ENCODE assay signal across 9 cellular contexts in genomic region chr5:104186100-104186499, GRCh38.
DNase-seq lines count a peak whose midpoint lies in the region; ATAC-seq and TF ChIP-seq lines count a peak whose summit lies in the region.
"Had no signal": no experiment of that assay in that cellular context is flagged by ENCODE, and none has a peak within 500 bp of the region (broad histone marks: within the 10 kb centered on the region; RNA-seq: fewer than 3 reads in every experiment).

No MANE protein-coding gene starts in this region.

- no peaks in the 10 kb centered on the region for H3K27me3 ChIP-seq in right lobe of liver

- TF ChIP-seq CTCF in right lobe of liver (IDR thresholded peaks at IDR 0.05) (no peak), mesothelial cell of epicardium (IDR thresholded peaks at IDR 0.05; ENCODE audit: unreplicated experiment) (no peak)

- no peak overlapping the region for H3K27ac Mint-ChIP-seq in mesothelial cell of epicardium

- no peak for TF ChIP-seq POLR2A in right lobe of liver (IDR thresholded peaks at IDR 0.05)

- H3K4me3 Mint-ChIP-seq in mesothelial cell of epicardium, result no peak overlapping the region

- no peaks in the 10 kb centered on the region for H3K9me3 ChIP-seq in right lobe of liver

- no peaks in the 10 kb centered on the region for H3K27me3 Mint-ChIP-seq in mesothelial cell of epicardium (ENCODE audit: low read depth)

- H3K36me3 Mint-ChIP-seq in mesothelial cell of epicardium, result peaks cover 14% of the 10 kb centered on the region

- ATAC-seq in right lobe of liver (peak; percentile 66 to 81 (median 72)), HG02642 (IDR thresholded peaks at IDR 0.05; ENCODE audit: poor library complexity, unreplicated experiment) (no peak), sciatic nerve (no peak)

- H3K4me1 ChIP-seq in right lobe of liver, result no peaks in the 10 kb centered on the region

- H3K36me3 ChIP-seq in right lobe of liver, result no peaks in the 10 kb centered on the region

- intact Hi-C loops in right lobe of liver (cut with DNase I), result loop anchor here in 1 of 2 donors (10.0 kb wide), 1 partner anchor 601 kb away; no protein-coding TSS in a partner anchor
- intact Hi-C loops in sciatic nerve (cut with DNase I), result no loop called here

- in situ Hi-C loops in Caki2 (cut with HindIII; ENCODE audit: low pct_unique_long_range_greater_than_20kb, low sequenced_read_pairs), result no loop called here

- H3K4me1 Mint-ChIP-seq in mesothelial cell of epicardium, result no peaks in the 10 kb centered on the region

- DNase-seq in Caki2 (ENCODE audit: low read depth), result peak; percentile 15
- DNase-seq in HT1080 (ENCODE audit: low read depth), result peak; percentile 31
- peak; percentile 38 for DNase-seq in amniotic epithelial cell (ENCODE audit: low read depth)
- peak; percentile 46 to 67 (median 50) for DNase-seq in right lobe of liver
- DNase-seq in mesothelial cell of epicardium (ENCODE audit: low spot score in 2 of 2, unreplicated experiment in 2 of 2), result no peak
- DNase-seq in sciatic nerve (ENCODE audit: low spot score), result no peak
- DNase-seq: Kasumi-1, NCI-H345 had no signal

- no peak overlapping the region for H3K4me3 ChIP-seq in right lobe of liver

- no peak overlapping the region for H3K27ac ChIP-seq in right lobe of liver

- peaks cover 58% of the 10 kb centered on the region for H3K9me3 Mint-ChIP-seq in mesothelial cell of epicardium

- 38% methylated on average over 7 of the region's 7 CpGs for WGBS in right lobe of liver (ENCODE audit: insufficient coverage, low coverage, low lambda C conversion rate, missing lambda C conversion rate)

Comparison
In these comparisons a context has a peak if more than half of its experiments do, and no peak if none do; other contexts are left out.
1. DNase-seq: peak in Caki2 (single experiment), HT1080 (single experiment), amniotic epithelial cell (single experiment) and right lobe of liver (3 of 3); none in mesothelial cell of epicardium (0 of 2) and sciatic nerve (single experiment).
2. ATAC-seq: peak in right lobe of liver (4 of 4); none in HG02642 (single experiment) and sciatic nerve (single experiment).